In the genomic region with DNA sequence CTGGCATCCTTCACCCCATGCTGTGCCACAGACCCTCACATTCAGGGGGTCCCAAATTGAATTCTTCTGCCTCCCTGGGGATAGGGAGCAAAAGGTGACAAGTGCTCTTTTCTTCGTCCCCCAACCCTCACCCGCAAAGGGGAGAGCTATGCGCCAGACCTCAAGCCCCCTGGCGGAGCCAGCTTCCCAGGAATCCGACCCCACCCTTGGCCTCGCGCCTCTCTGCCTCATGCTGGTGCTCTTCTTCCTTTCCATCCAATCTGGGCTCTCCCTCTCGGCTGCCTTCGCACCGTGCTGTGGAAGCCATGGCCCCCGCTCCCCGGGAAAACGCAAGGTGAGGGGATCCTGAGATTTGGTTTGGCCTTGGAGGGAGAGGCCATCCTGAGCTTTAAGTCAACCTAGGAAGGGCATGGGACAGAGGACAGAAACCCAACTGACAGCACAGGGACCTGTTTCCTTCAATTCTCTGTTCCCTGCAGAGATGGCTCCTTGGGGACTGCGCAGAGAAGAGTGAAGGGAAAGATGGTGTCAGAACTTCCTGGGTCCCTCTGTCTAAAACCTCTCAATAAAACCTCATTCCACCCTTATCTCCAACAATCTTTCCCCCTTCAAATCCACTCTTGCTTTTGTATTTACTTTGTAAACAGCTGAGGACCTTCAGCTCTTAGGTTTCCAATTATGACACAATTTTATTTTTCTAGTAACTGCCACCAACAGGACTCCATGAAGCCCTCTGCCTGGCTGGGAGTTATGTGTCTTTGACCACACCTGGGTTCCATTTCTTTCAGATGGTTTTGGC, we compare ENCODE assay signal across 1 cellular context.
TF ChIP-seq lines count a peak whose summit lies in the region.

No MANE protein-coding gene starts in this region.

TF ChIP-seq in IMR-90, 13 proteins besides CTCF, POLR2A, EP300 and RAD21:
- no peak for TF ChIP-seq MAFK (IDR thresholded peaks at IDR 0.05; ENCODE audit: low read depth, low read length)
- no peak for TF ChIP-seq NFE2L2 (IDR thresholded peaks at IDR 0.05; ENCODE audit: low read depth, low read length)
- TF ChIP-seq, protein P1, sequence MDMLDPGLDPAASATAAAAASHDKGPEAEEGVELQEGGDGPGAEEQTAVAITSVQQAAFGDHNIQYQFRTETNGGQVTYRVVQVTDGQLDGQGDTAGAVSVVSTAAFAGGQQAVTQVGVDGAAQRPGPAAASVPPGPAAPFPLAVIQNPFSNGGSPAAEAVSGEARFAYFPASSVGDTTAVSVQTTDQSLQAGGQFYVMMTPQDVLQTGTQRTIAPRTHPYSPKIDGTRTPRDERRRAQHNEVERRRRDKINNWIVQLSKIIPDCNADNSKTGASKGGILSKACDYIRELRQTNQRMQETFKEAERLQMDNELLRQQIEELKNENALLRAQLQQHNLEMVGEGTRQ (IDR thresholded peaks at IDR 0.05; ENCODE audit: low read depth, low read length), result no peak
- no peak for TF ChIP-seq MAZ (IDR thresholded peaks at IDR 0.05; ENCODE audit: borderline replicate concordance, low read depth, low read length)
- TF ChIP-seq, protein P2, sequence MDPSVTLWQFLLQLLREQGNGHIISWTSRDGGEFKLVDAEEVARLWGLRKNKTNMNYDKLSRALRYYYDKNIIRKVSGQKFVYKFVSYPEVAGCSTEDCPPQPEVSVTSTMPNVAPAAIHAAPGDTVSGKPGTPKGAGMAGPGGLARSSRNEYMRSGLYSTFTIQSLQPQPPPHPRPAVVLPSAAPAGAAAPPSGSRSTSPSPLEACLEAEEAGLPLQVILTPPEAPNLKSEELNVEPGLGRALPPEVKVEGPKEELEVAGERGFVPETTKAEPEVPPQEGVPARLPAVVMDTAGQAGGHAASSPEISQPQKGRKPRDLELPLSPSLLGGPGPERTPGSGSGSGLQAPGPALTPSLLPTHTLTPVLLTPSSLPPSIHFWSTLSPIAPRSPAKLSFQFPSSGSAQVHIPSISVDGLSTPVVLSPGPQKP (IDR thresholded peaks at IDR 0.05; ENCODE audit: borderline replicate concordance, low read depth, low read length), result no peak
- no peak for TF ChIP-seq BHLHE40 (IDR thresholded peaks at IDR 0.05; ENCODE audit: low read depth, low read length)
- no peak for TF ChIP-seq FOS (IDR thresholded peaks at IDR 0.05; ENCODE audit: low read depth, low read length)
- TF ChIP-seq MXI1 (IDR thresholded peaks at IDR 0.05; ENCODE audit: borderline replicate concordance, low read depth, low read length), result no peak
- no peak for TF ChIP-seq RCOR1 (IDR thresholded peaks at IDR 0.05; ENCODE audit: insufficient replicate concordance, low read length)
- TF ChIP-seq CEBPB (IDR thresholded peaks at IDR 0.05; ENCODE audit: low read depth, low read length), result no peak
- TF ChIP-seq RFX5 (IDR thresholded peaks at IDR 0.05; ENCODE audit: low read depth, low read length), result no peak
- no peak for TF ChIP-seq CHD1 (IDR thresholded peaks at IDR 0.05; ENCODE audit: low read depth, low read length)
- TF ChIP-seq SMC3 (IDR thresholded peaks at IDR 0.05; ENCODE audit: low read depth, low read length), result no peak
